Comparison of ENCODE assay signal across 1 cellular context in the genomic region with DNA sequence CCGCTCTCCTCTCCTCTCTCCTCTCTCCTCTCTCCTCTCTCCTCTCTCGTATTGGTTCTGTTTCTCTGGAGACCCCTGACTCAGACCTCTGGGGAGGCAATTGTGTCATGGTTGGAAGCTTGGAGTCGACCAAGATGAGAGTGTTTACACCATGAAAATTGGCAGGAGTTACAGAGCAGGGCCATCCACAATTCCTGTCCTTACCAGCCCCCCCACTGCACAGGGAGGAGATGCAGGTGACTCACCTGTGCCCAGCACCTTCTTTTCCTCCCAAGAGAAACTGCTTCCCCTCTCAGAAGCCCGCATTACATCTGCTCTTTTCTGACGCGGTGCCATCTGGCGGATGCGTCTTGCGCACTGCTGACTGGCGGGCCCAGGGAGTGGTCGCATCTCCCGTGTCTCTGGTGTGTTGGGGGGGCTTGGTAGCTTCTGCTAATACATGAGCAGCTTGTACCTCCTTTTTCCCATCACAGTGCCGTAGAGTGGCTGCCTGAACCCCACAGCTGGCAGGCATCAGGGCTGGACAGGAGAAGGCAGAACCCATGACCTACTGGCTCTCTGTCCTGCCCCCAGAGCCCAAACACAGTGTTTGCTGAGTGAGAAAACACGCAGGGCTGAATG.
TF ChIP-seq lines count a peak whose summit lies in the region.

No MANE protein-coding gene starts in this region.

TF ChIP-seq in K562, 482 proteins besides CTCF, POLR2A, EP300 and RAD21:
- TF ChIP-seq, protein P1, sequence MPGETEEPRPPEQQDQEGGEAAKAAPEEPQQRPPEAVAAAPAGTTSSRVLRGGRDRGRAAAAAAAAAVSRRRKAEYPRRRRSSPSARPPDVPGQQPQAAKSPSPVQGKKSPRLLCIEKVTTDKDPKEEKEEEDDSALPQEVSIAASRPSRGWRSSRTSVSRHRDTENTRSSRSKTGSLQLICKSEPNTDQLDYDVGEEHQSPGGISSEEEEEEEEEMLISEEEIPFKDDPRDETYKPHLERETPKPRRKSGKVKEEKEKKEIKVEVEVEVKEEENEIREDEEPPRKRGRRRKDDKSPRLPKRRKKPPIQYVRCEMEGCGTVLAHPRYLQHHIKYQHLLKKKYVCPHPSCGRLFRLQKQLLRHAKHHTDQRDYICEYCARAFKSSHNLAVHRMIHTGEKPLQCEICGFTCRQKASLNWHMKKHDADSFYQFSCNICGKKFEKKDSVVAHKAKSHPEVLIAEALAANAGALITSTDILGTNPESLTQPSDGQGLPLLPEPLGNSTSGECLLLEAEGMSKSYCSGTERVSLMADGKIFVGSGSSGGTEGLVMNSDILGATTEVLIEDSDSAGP (CRISPR knock-in tag; IDR thresholded peaks at IDR 0.05), result no peak
- TF ChIP-seq TCF3 (CRISPR knock-in tag; IDR thresholded peaks at IDR 0.05), result 0 out of 2 replicates have a peak, but pooled peaks have one; percentile 14
- TF ChIP-seq ZNF518B (CRISPR knock-in tag; IDR thresholded peaks at IDR 0.05), result no peak
- TF ChIP-seq, protein P2, sequence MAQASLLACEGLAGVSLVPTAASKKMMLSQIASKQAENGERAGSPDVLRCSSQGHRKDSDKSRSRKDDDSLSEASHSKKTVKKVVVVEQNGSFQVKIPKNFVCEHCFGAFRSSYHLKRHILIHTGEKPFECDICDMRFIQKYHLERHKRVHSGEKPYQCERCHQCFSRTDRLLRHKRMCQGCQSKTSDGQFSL (CRISPR knock-in tag; IDR thresholded peaks at IDR 0.05), result peak; percentile 73
- TF ChIP-seq, protein P2 (tag; IDR thresholded peaks at IDR 0.05), result no peak
- TF ChIP-seq ZEB2 (IDR thresholded peaks at IDR 0.05), result peak; percentile 58; the same call in 1 of the 2 replicates
- TF ChIP-seq ZBTB33 (CRISPR knock-in tag; IDR thresholded peaks at IDR 0.05), result peak; percentile 93
